8 cellular contexts compared by ENCODE assay signal in genomic region chr9:15873573-15874177, GRCh38.
DNase-seq lines count a peak whose midpoint lies in the region; ATAC-seq and TF ChIP-seq lines count a peak whose summit lies in the region.

No MANE protein-coding gene starts in this region.

- BruUV-seq in mammary epithelial cell (replicated peaks; lab: Mats Ljungman, UMichigan): no TSS peak

- intact Hi-C loops in mammary epithelial cell (cut with micrococcal nuclease): loop anchor here (1.0 to 2.0 kb wide), 4 partner anchors 258 to 853 kb away; no protein-coding TSS in a partner anchor

- H3K4me3 ChIP-seq in mammary epithelial cell (replicated peaks in 1 of 3; ENCODE audit: insufficient read depth in 1 of 3, low read depth in 2 of 3, low read length in 3 of 3): no peak overlapping the region

- no peak overlapping the region for H3K4me2 ChIP-seq in mammary epithelial cell (ENCODE audit: insufficient read depth, low read depth, low read length)

- WGBS in mammary epithelial cell (ENCODE audit: low coverage, missing lambda C conversion rate): 7% methylated on average over 2 of the region's 2 CpGs

- dilution Hi-C loops in mammary epithelial cell (cut with HindIII; ENCODE audit: low sequenced_read_pairs): no loop called here

- H3K79me2 ChIP-seq in mammary epithelial cell (ENCODE audit: insufficient read depth, low read length): no peaks in the 10 kb centered on the region

- H3K27ac ChIP-seq in mammary epithelial cell (ENCODE audit: insufficient read depth, low read depth, low read length): peak overlapping the region; percentile 5

- CTCF ChIA-PET in mammary epithelial cell (lab: Charles Lee; ENCODE audit: low non-redundant PET): interaction anchor here (0.6 kb wide), 1 partner anchor 9 kb away, joined by 4 read pairs; no protein-coding TSS in a partner anchor

- H3K27me3 ChIP-seq in mammary epithelial cell (ENCODE audit: insufficient read depth, low read length): no peaks in the 10 kb centered on the region

- DNase-seq in SKM-1 treated with dmso at 0.1 percent for 144 hours (lab: John Stamatoyannopoulos, UW; ENCODE audit: unreplicated experiment) (peak; percentile 49), SKM-1 (lab: John Stamatoyannopoulos, UW; ENCODE audit: unreplicated experiment) (no peak), NCI-H345 treated with DMSO at 0.1 percent for 48 hours (lab: John Stamatoyannopoulos, UW; ENCODE audit: unreplicated experiment) (peak; percentile 16), mammary epithelial cell (peak; percentile 30), lung microvascular endothelial cell (ENCODE audit: low read depth in 2 of 2) (peak; percentile 58 to 64)
- DNase-seq in activated effector memory CD4-positive, alpha-beta T cell treated with anti-CD3 and anti-CD28 coated beads, Interleukin-2, amount 50 U/mL, for 16 hours: no peak

- in situ Hi-C loops in mammary epithelial cell (cut with MboI; ENCODE audit: low sequenced_read_pairs in 2 of 2): no loop called here

- H3K4me1 ChIP-seq in mammary epithelial cell (ENCODE audit: insufficient read depth, low read length): no peaks in the 10 kb centered on the region

- no peaks in the 10 kb centered on the region for H4K20me1 ChIP-seq in mammary epithelial cell (ENCODE audit: insufficient read depth, low read length)

- H3K9ac ChIP-seq in mammary epithelial cell (ENCODE audit: insufficient read depth, low read length): no peak overlapping the region

- no peaks in the 10 kb centered on the region for H3K36me3 ChIP-seq in mammary epithelial cell (ENCODE audit: insufficient read depth, low read length)

- H2AFZ ChIP-seq in mammary epithelial cell (ENCODE audit: low read depth, low read length): peak overlapping the region; percentile 65

- no peaks in the 10 kb centered on the region for H3K9me3 ChIP-seq in mammary epithelial cell (replicated peaks; ENCODE audit: insufficient read depth, low read length)

- ATAC-seq in HG02642 (IDR thresholded peaks at IDR 0.05; ENCODE audit: poor library complexity, unreplicated experiment) (peak; percentile 65), GM18498 (IDR thresholded peaks at IDR 0.05; ENCODE audit: unreplicated experiment) (no peak)

- TF ChIP-seq CTCF in mammary epithelial cell (conservative IDR thresholded peaks at IDR 0.05 in 1 of 2, IDR thresholded peaks at IDR 0.05 in 1 of 2; ENCODE audit: extremely low read depth in 1 of 2, insufficient read depth in 1 of 2, low read depth in 1 of 2, low read length in 2 of 2): peak; percentile 53 to 68

Comparison
In these comparisons a context has a peak if more than half of its experiments do, and no peak if none do; other contexts are left out.
1. DNase-seq: peak in SKM-1 treated with dmso at 0.1 percent for 144 hours (single experiment), NCI-H345 treated with DMSO at 0.1 percent for 48 hours (single experiment), mammary epithelial cell (single experiment) and lung microvascular endothelial cell (2 of 2); none in SKM-1 (single experiment) and activated effector memory CD4-positive, alpha-beta T cell treated with anti-CD3 and anti-CD28 coated beads, Interleukin-2, amount 50 U/mL, for 16 hours (single experiment).